In genomic region chr16:16105646-16106045, GRCh38 we compare ENCODE assay signal across 14 cellular contexts.
"Had no signal": no experiment of that assay in that cellular context is flagged by ENCODE, and none has a peak within 500 bp of the region (broad histone marks: within the 10 kb centered on the region; RNA-seq: fewer than 3 reads in every experiment).

No MANE protein-coding gene starts in this region.

- ATAC-seq: foreskin keratinocyte; left cardiac atrium; naive thymus-derived CD4-positive, alpha-beta T cell had no signal

- H3K27me3 Mint-ChIP-seq: naive thymus-derived CD4-positive, alpha-beta T cell had no signal

- H3K27ac Mint-ChIP-seq: endodermal cell had no signal

- H3K9me3 Mint-ChIP-seq: neural crest cell had no signal

- H3K4me1 Mint-ChIP-seq: neural crest cell had no signal

- DNase-seq: effector CD4-positive, alpha-beta T cell; endodermal cell; erythroblast; foreskin keratinocyte; head of caudate nucleus; kidney; left cardiac atrium; left ventricle myocardium inferior; mesendoderm; naive thymus-derived CD4-positive, alpha-beta T cell; sigmoid colon; stimulated activated naive CD4-positive, alpha-beta T cell treated with Interleukin-2 at 50 U/mL for 16 hours; trophoblast cell had no signal

- H3K4me3 Mint-ChIP-seq: endodermal cell; naive thymus-derived CD4-positive, alpha-beta T cell; neural crest cell had no signal
